In genomic region chr5:178473858-178474257, GRCh38 we compare ENCODE assay signal across 16 cellular contexts.
"Had no signal": no experiment of that assay in that cellular context is flagged by ENCODE, and none has a peak within 500 bp of the region (broad histone marks: within the 10 kb centered on the region; RNA-seq: fewer than 3 reads in every experiment).

No MANE protein-coding gene starts in this region.

- H3K9me3 Mint-ChIP-seq: activated CD4-positive, alpha-beta T cell treated with anti-CD3 and anti-CD28 coated beads, Interleukin-2, amount 10 ng/mL, durations not matched to agents 7 days and 5 days; activated T-cell treated with anti-CD3 and anti-CD28 coated beads, Interleukin-2, amount 50 U/mL, for 24 hours; stimulated activated effector memory CD8-positive, alpha-beta T cell treated with anti-CD3 and anti-CD28 coated beads, Interleukin-12 subunit alpha, Interleukin-12 subunit beta, amount 100 ng/mL, for 72 hours had no signal

- H3K27me3 ChIP-seq: gastroesophageal sphincter, heart right ventricle, pancreas had no signal

- H3K4me3 ChIP-seq: gastroesophageal sphincter, heart right ventricle, lower lobe of right lung, pancreas had no signal

- H3K4me1 Mint-ChIP-seq: stimulated activated effector memory CD8-positive, alpha-beta T cell treated with anti-CD3 and anti-CD28 coated beads, Interleukin-12 subunit alpha, Interleukin-12 subunit beta, amount 100 ng/mL, for 72 hours had no signal

- H3K4me3 Mint-ChIP-seq: activated CD4-positive, alpha-beta T cell treated with anti-CD3 and anti-CD28 coated beads, Interleukin-2, amount 10 ng/mL, durations not matched to agents 7 days and 5 days; activated naive CD8-positive, alpha-beta T cell; activated T-cell treated with anti-CD3 and anti-CD28 coated beads, Interleukin-2, amount 50 U/mL, for 24 hours; neural crest cell; stimulated activated effector memory CD8-positive, alpha-beta T cell treated with anti-CD3 and anti-CD28 coated beads, Interleukin-12 subunit alpha, Interleukin-12 subunit beta, amount 100 ng/mL, for 72 hours had no signal

- DNase-seq: activated CD4-positive, alpha-beta T cell treated with anti-CD3 and anti-CD28 coated beads, Interleukin-2, amount 10 ng/mL, durations not matched to agents 7 days and 5 days; activated CD4-positive, CD25-positive, alpha-beta regulatory T cell; activated T-cell treated with anti-CD3 and anti-CD28 coated beads, Interleukin-2, amount 50 U/mL, for 24 hours; anterior cingulate cortex; cerebellar nuclear complex; dermis blood vessel endothelial cell; erythroblast; heart right ventricle; left cardiac atrium; lower lobe of right lung; midbrain; pancreas had no signal

- H3K27ac Mint-ChIP-seq: activated CD4-positive, alpha-beta T cell treated with anti-CD3 and anti-CD28 coated beads, Interleukin-2, amount 10 ng/mL, durations not matched to agents 7 days and 5 days; activated naive CD8-positive, alpha-beta T cell; activated T-cell treated with anti-CD3 and anti-CD28 coated beads, Interleukin-2, amount 50 U/mL, for 24 hours; stimulated activated effector memory CD8-positive, alpha-beta T cell treated with anti-CD3 and anti-CD28 coated beads, Interleukin-12 subunit alpha, Interleukin-12 subunit beta, amount 100 ng/mL, for 72 hours had no signal

- H3K9me3 ChIP-seq: gastroesophageal sphincter, lower lobe of right lung, pancreas had no signal

- ATAC-seq: gastroesophageal sphincter; heart right ventricle; left cardiac atrium; lower lobe of right lung; stimulated activated effector memory CD8-positive, alpha-beta T cell treated with anti-CD3 and anti-CD28 coated beads, Interleukin-12 subunit alpha, Interleukin-12 subunit beta, amount 100 ng/mL, for 72 hours had no signal

- H3K36me3 Mint-ChIP-seq: activated naive CD8-positive, alpha-beta T cell; stimulated activated effector memory CD8-positive, alpha-beta T cell treated with anti-CD3 and anti-CD28 coated beads, Interleukin-12 subunit alpha, Interleukin-12 subunit beta, amount 100 ng/mL, for 72 hours had no signal

- H3K27me3 Mint-ChIP-seq: activated CD4-positive, alpha-beta T cell treated with anti-CD3 and anti-CD28 coated beads, Interleukin-2, amount 10 ng/mL, durations not matched to agents 7 days and 5 days; activated naive CD8-positive, alpha-beta T cell had no signal

- H3K27ac ChIP-seq: gastroesophageal sphincter, heart right ventricle, lower lobe of right lung, pancreas had no signal

- H3K36me3 ChIP-seq: gastroesophageal sphincter, heart right ventricle, lower lobe of right lung, pancreas had no signal
